Comparison of ENCODE assay signal across 11 cellular contexts in the genomic region with DNA sequence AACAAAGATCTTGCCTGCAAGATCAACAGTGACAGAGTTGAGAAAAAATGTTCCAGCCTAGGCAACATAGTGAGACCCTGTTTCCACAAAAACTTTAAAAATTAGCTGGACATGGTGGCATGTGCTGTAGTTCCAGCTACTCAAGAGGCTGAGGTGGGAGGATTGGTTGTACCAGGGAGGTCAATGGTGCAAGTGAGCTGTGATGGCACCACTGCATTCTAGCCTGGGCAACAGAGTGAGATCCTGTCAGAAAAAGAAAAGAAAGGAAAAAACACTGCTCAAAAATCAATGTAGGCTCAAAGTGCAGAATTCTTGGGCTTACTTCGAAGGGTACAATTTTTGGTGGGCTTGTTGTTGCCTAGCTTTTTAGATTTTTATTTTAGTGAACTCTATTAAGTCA.
"Had no signal": no experiment of that assay in that cellular context is flagged by ENCODE, and none has a peak within 500 bp of the region (broad histone marks: within the 10 kb centered on the region; RNA-seq: fewer than 3 reads in every experiment).

No MANE protein-coding gene starts in this region.

- H3K4me1 Mint-ChIP-seq: GM23338, H9 had no signal

- H3K9ac ChIP-seq: GM23248 had no signal

- H3K4me1 ChIP-seq: HAP-1 had no signal

- ATAC-seq: GM23338, HCT116 had no signal

- H3K4me2 ChIP-seq: GM23338 had no signal

- DNase-seq: GM23248, GOT3, H7, H9, HCEC 1CT, HFFc6 had no signal

- H3K4me3 ChIP-seq: GM23248, GM23338, HAP-1 had no signal

- H3K9me3 Mint-ChIP-seq: GM23338 had no signal

- H3K36me3 ChIP-seq: HAP-1 had no signal

- H3K27ac Mint-ChIP-seq: GM23338, H9, HFFc6 had no signal

- H3K9me3 ChIP-seq: HAP-1 had no signal

- FAIRE-seq: H1, H54 had no signal

- H3K4me3 Mint-ChIP-seq: GM23338, H9, HFFc6 had no signal

- H2AFZ ChIP-seq: GM23248, GM23338 had no signal

- H3K27ac ChIP-seq: GM23248 had no signal
